Comparison of ENCODE assay signal across 26 cellular contexts in the genomic region with DNA sequence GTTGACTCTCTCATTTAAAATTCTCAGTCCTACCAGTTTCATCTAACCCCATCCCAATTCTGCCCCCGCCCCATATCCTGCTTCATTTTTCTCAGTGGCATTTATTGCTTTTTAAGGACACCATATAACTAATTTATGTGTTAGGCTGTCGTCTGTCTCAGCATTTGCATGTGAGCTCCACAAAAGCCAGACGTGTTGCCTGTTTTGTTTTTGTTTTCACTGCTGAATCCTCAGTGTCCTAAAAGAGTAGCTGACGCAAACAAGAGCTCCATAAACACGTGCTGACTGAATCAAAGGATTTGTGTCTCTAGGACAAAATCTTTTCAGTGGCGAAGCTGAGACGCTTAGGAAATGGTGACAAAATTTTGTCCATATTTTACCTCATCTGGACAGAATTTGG.
"Had no signal": no experiment of that assay in that cellular context is flagged by ENCODE, and none has a peak within 500 bp of the region (broad histone marks: within the 10 kb centered on the region; RNA-seq: fewer than 3 reads in every experiment).

No MANE protein-coding gene starts in this region.

- H3K9me3 ChIP-seq: ascending aorta, body of pancreas, MG63 had no signal

- H3K4me2 ChIP-seq: KMS-11 had no signal

- H3K27me3 ChIP-seq: ascending aorta, body of pancreas, MG63 had no signal

- H3K27ac ChIP-seq: ascending aorta, body of pancreas, KMS-11 had no signal

- H3K4me3 ChIP-seq: ascending aorta, body of pancreas, MG63 had no signal

- H3K4me1 ChIP-seq: body of pancreas had no signal

- DNase-seq: activated CD4-positive, alpha-beta memory T cell treated with anti-CD3 and anti-CD28 coated beads for 36 hours; activated CD4-positive, alpha-beta T cell treated with anti-CD3 and anti-CD28 coated beads, Interleukin-2, amount 10 ng/mL, durations not matched to agents 7 days and 5 days; activated CD4-positive, CD25-positive, alpha-beta regulatory T cell; activated CD8-positive, alpha-beta memory T cell treated with anti-CD3 and anti-CD28 coated beads for 24 hours; activated effector memory CD4-positive, alpha-beta T cell treated with anti-CD3 and anti-CD28 coated beads, Interleukin-2, amount 50 U/mL, for 16 hours; activated naive CD4-positive, alpha-beta T cell treated with Interleukin-2 at 50 U/mL for 16 hours; activated naive CD8-positive, alpha-beta T cell treated with anti-CD3 and anti-CD28 coated beads, Interleukin-2, amount 50 U/mL, for 24 hours; activated T-cell treated with anti-CD3 and anti-CD28 coated beads, Interleukin-2, amount 50 U/mL, for 4 hours; amniotic stem cell; body of pancreas; central memory CD4-positive, alpha-beta T cell; MG63; MV-4-11; NCI-H1417 treated with DMSO at 0.1 percent for 48 hours; NCI-H1694 treated with DMSO at 0.1 percent for 48 hours; NCI-H2081; NCI-H2171; NCI-H2227 treated with DMSO at 0.1 percent for 48 hours; NCI-H526; SIG-M5; T-cell; T-helper 2 cell; T1000 had no signal

- ATAC-seq: activated naive CD4-positive, alpha-beta T cell treated with anti-CD3 and anti-CD28 coated beads, Interleukin-2, amount 50 U/mL, for 72 hours; activated naive CD8-positive, alpha-beta T cell treated with anti-CD3 and anti-CD28 coated beads, Interleukin-2, amount 50 U/mL, for 24 hours; activated T-cell treated with anti-CD3 and anti-CD28 coated beads, Interleukin-2, amount 50 U/mL, for 4 hours; body of pancreas; T-cell had no signal

- H3K9ac ChIP-seq: KMS-11 had no signal

- H3K36me3 ChIP-seq: ascending aorta, MG63 had no signal
